ENCODE assay signal across 8 cellular contexts in genomic region chr1:167221126-167221803, GRCh38. TPM values are rescaled to one million over a fixed set of nuclear protein-coding genes. Genes with fewer than 3 reads are reported as not detected.
DNase-seq lines count a peak whose midpoint lies in the region; ATAC-seq and TF ChIP-seq lines count a peak whose summit lies in the region.

No MANE protein-coding gene starts in this region.

- H3K4me2 ChIP-seq in fibroblast of lung (ENCODE audit: extremely low read depth, insufficient read depth, low read length): peak overlapping the region; percentile 54

- DNase-seq in BE2C: peak; percentile 55
- DNase-seq in fibroblast of lung (ENCODE audit: low read depth in 2 of 2): no peak
- peak in 30 of 56 donors; percentile 9 to 65 (median 40) for DNase-seq in nucleus accumbens (lab: John Stamatoyannopoulos, UW)
- DNase-seq in foreskin melanocyte: no peak
- no peak for DNase-seq in NCI-H69 (lab: John Stamatoyannopoulos, UW)

- ATAC-seq in GM19025 (IDR thresholded peaks at IDR 0.05; ENCODE audit: low read depth, unreplicated experiment) (peak; percentile 10), HG03196 (IDR thresholded peaks at IDR 0.05; ENCODE audit: unreplicated experiment) (peak; percentile 6)

- H3K4me3 ChIP-seq in BE2C (ENCODE audit: low read depth, low read length) (peak overlapping the region; percentile 78), WI38 (ENCODE audit: low read depth, low read length) (peak overlapping the region; percentile 81), fibroblast of lung (replicated peaks in 1 of 4; ENCODE audit: control extremely low read depth in 1 of 4, insufficient read depth in 1 of 4, low read depth in 3 of 4, low read length in 4 of 4) (peak overlapping the region; percentile 68 to 86 (median 71))

- peaks cover 24% of the 10 kb centered on the region for H3K79me2 ChIP-seq in fibroblast of lung (ENCODE audit: control insufficient read depth, insufficient read depth, low read length)

- H3K36me3 ChIP-seq in BE2C (no peaks in the 10 kb centered on the region), fibroblast of lung (ENCODE audit: control insufficient read depth, insufficient read depth, low read length) (no peaks in the 10 kb centered on the region)

- H2AFZ ChIP-seq in fibroblast of lung (ENCODE audit: low read length): peak overlapping the region; percentile 21

- no peak for TF ChIP-seq CTCF in BE2C (IDR thresholded peaks at IDR 0.05; ENCODE audit: low read depth, low read length)
- TF ChIP-seq CTCF in WI38 (IDR thresholded peaks at IDR 0.05; ENCODE audit: low read depth, low read length): no peak
- TF ChIP-seq CTCF in fibroblast of lung (conservative IDR thresholded peaks at IDR 0.05 in 1 of 2, IDR thresholded peaks at IDR 0.05 in 1 of 2; ENCODE audit: low read depth in 1 of 2, low read length in 2 of 2): no peak

- H3K27ac ChIP-seq in fibroblast of lung (ENCODE audit: insufficient read depth, low read length): peak overlapping the region; percentile 76

- H3K27me3 ChIP-seq in BE2C (no peaks in the 10 kb centered on the region), fibroblast of lung (ENCODE audit: control insufficient read depth, insufficient read depth, low read length) (no peaks in the 10 kb centered on the region)

- H3K4me1 ChIP-seq in BE2C (no peaks in the 10 kb centered on the region), fibroblast of lung (ENCODE audit: control insufficient read depth, extremely low read depth, insufficient read depth, low read length) (peaks cover 2% of the 10 kb centered on the region)

- no peaks in the 10 kb centered on the region for H4K20me1 ChIP-seq in fibroblast of lung (ENCODE audit: control insufficient read depth, extremely low read depth, insufficient read depth, low read length)

- H3K9me3 ChIP-seq in BE2C: no peaks in the 10 kb centered on the region
- no peaks in the 10 kb centered on the region for H3K9me3 ChIP-seq in fibroblast of lung (ENCODE audit: control insufficient read depth, insufficient read depth, low read depth, low read length)

- H3K9ac ChIP-seq in fibroblast of lung (ENCODE audit: insufficient read depth, low read length): peak overlapping the region; percentile 73

RNA-seq across cellular contexts. Expression of gene POU2F1, which starts 0.6 kb away (rescaled TPM):
- 4.0 TPM for polyA plus RNA-seq in BE2C (2012; ENCODE audit: insufficient read depth, insufficient read length, low read depth)
- 3.6 and 4.3 TPM in 2 replicates for total RNA-seq in fibroblast of lung
- polyA plus RNA-seq in fibroblast of lung: 3.3 and 3.5 TPM in 2 replicates
- polyA plus RNA-seq in fibroblast of lung (2012): 1.0 and 1.8 TPM in 2 replicates
- 6.7 and 7.1 TPM in 2 replicates for polyA minus RNA-seq in fibroblast of lung (ENCODE audit: low replicate concordance)

Comparison
In these comparisons a context has a peak if more than half of its experiments do, and no peak if none do; other contexts are left out.
1. DNase-seq: peak in BE2C (single experiment) and nucleus accumbens (30 of 56); none in fibroblast of lung (0 of 2), foreskin melanocyte (single experiment) and NCI-H69 (single experiment).
2. Peak in every context shown above with its lines, with median percentiles within 50 percentile points of each other: H3K4me3 ChIP-seq.